In genomic region chr20:19866070-19866469, GRCh38 we compare ENCODE assay signal across 25 cellular contexts.
"Had no signal": no experiment of that assay in that cellular context is flagged by ENCODE, and none has a peak within 500 bp of the region (broad histone marks: within the 10 kb centered on the region; RNA-seq: fewer than 3 reads in every experiment).

No MANE protein-coding gene starts in this region.

- H3K9me3 ChIP-seq: colonic mucosa, gastrocnemius medialis, heart left ventricle, left lung, lower lobe of right lung, mucosa of descending colon had no signal

- H3K4me3 ChIP-seq: colonic mucosa, gastrocnemius medialis, heart left ventricle, hepatocyte, left lung, lower lobe of right lung, mucosa of descending colon had no signal

- H3K27ac ChIP-seq: colonic mucosa, gastrocnemius medialis, heart left ventricle, hepatocyte, left lung, lower lobe of right lung had no signal

- H3K36me3 ChIP-seq: colonic mucosa, gastrocnemius medialis, left lung, lower lobe of right lung had no signal

- H3K27ac Mint-ChIP-seq: dendritic cell treated with granulocyte-macrophage colony-stimulating factor and Interleukin-4, amounts not matched to agents 40 ng/mL and 50 ng/mL, for 4 days; effector memory CD8-positive, alpha-beta T cell; endodermal cell; mesothelial cell of epicardium had no signal

- H2AFZ ChIP-seq: hepatocyte had no signal

- H3K4me2 ChIP-seq: hepatocyte had no signal

- H3K4me1 ChIP-seq: colonic mucosa, gastrocnemius medialis had no signal

- H3K79me2 ChIP-seq: hepatocyte had no signal

- H3K27me3 Mint-ChIP-seq: dendritic cell treated with granulocyte-macrophage colony-stimulating factor and Interleukin-4, amounts not matched to agents 40 ng/mL and 50 ng/mL, for 4 days had no signal

- ATAC-seq: effector memory CD8-positive, alpha-beta T cell; esophagus mucosa; gastrocnemius medialis; heart left ventricle; left cardiac atrium; left lung; left ventricle myocardium superior; lower lobe of right lung; mucosa of descending colon; naive thymus-derived CD8-positive, alpha-beta T cell had no signal

- H3K27me3 ChIP-seq: colonic mucosa, gastrocnemius medialis, heart left ventricle, hepatocyte, left lung had no signal

- H3K36me3 Mint-ChIP-seq: immature natural killer cell, naive B cell had no signal

- H3K4me3 Mint-ChIP-seq: dendritic cell treated with granulocyte-macrophage colony-stimulating factor and Interleukin-4, amounts not matched to agents 40 ng/mL and 50 ng/mL, for 4 days; effector memory CD8-positive, alpha-beta T cell; endodermal cell; immature natural killer cell; mesothelial cell of epicardium; naive B cell; naive thymus-derived CD8-positive, alpha-beta T cell had no signal

- DNase-seq: colonic mucosa; cortex of kidney; effector CD8-positive, alpha-beta T cell; effector memory CD8-positive, alpha-beta T cell; endodermal cell; erythroblast; foreskin melanocyte; gastrocnemius medialis; heart left ventricle; hypothalamus; immature natural killer cell; islet precursor cell; left cardiac atrium; left lung; left ventricle myocardium superior; lower lobe of right lung; mesenchymal stem cell; mucosa of descending colon; naive B cell; naive thymus-derived CD8-positive, alpha-beta T cell had no signal

- FAIRE-seq: endometrium had no signal

- H3K4me1 Mint-ChIP-seq: endodermal cell, mesothelial cell of epicardium had no signal
